In genomic region chr10:37737336-37737735, GRCh38 we compare ENCODE assay signal across 29 cellular contexts.
DNase-seq lines count a peak whose midpoint lies in the region; ATAC-seq and TF ChIP-seq lines count a peak whose summit lies in the region.
"Had no signal": no experiment of that assay in that cellular context is flagged by ENCODE, and none has a peak within 500 bp of the region (broad histone marks: within the 10 kb centered on the region; RNA-seq: fewer than 3 reads in every experiment).

No MANE protein-coding gene starts in this region.

- H3K4ac ChIP-seq in neuronal stem cell (ENCODE audit: low read length), result no peak overlapping the region

- H2BK5ac ChIP-seq in neuronal stem cell (ENCODE audit: low read length), result no peak overlapping the region

- no peak overlapping the region for H2BK15ac ChIP-seq in neuronal stem cell (ENCODE audit: low read length)

- no peak overlapping the region for H2AFZ ChIP-seq in neuronal stem cell (ENCODE audit: low read length)

- no peak overlapping the region for H2AK5ac ChIP-seq in neuronal stem cell (ENCODE audit: low read depth, low read length)

- H3K4me3 ChIP-seq in WERI-Rb-1 (ENCODE audit: low read depth, low read length) (no peak overlapping the region), neuronal stem cell (ENCODE audit: low read length in 2 of 2) (no peak overlapping the region)
- H3K4me3 ChIP-seq: A549; BLaER1; BLaER1 treated with 17β-estradiol and CSF1 and Interleukin-3, amounts not matched to agents 10 nM and 100 nM had no signal

- DNase-seq in WERI-Rb-1 (no peak), neuronal stem cell (ENCODE audit: low spot score) (no peak)
- DNase-seq in NK-92 treated with Interleukin-12 subunit alpha and Interleukin-12 subunit beta, amount 100 ng/mL, for 24 hours (lab: John Stamatoyannopoulos, UW), result no peak
- DNase-seq: 8988T; ACHN; AML-193; BE2C; C1 segment of cervical spinal cord; Caco-2; Calu3; CD4-positive, alpha-beta memory T cell; CD4-positive, alpha-beta T cell; CD4-positive, CD25-positive, alpha-beta regulatory T cell; CD8-positive, alpha-beta memory T cell; CD8-positive, alpha-beta T cell; COR-L47; DMS 273 treated with DMSO at 0.1 percent for 48 hours; DMS153; DMS53; DMS79; DMS79 treated with DMSO at 0.1 percent for 48 hours; DND-41; EL had no signal

- no peak for ATAC-seq in HG02884 (IDR thresholded peaks at IDR 0.05; ENCODE audit: unreplicated experiment)
- ATAC-seq: A549; CD8-positive, alpha-beta T cell had no signal

- H3K4me1 ChIP-seq in neuronal stem cell (ENCODE audit: control insufficient read depth in 2 of 2, insufficient read depth in 1 of 2, low read depth in 1 of 2, low read length in 2 of 2), result no peaks in the 10 kb centered on the region
- H3K4me1 ChIP-seq: BE2C; BLaER1; BLaER1 treated with 17β-estradiol and CSF1 and Interleukin-3, amounts not matched to agents 10 nM and 100 nM had no signal

- no peak overlapping the region for H2BK120ac ChIP-seq in neuronal stem cell (ENCODE audit: low read depth, low read length)

- H3K9me3 ChIP-seq in WERI-Rb-1 (ENCODE audit: severe bottlenecking) (no peaks in the 10 kb centered on the region), neuronal stem cell (replicated peaks in 1 of 2; ENCODE audit: control insufficient read depth in 2 of 2, insufficient read depth in 1 of 2, low read depth in 1 of 2, low read length in 2 of 2) (peaks cover 0 to 34% of the 10 kb centered on the region in 2 donors)
- H3K9me3 ChIP-seq: BE2C had no signal

- no peaks in the 10 kb centered on the region for H3K36me3 ChIP-seq in WERI-Rb-1
- no peaks in the 10 kb centered on the region for H3K36me3 ChIP-seq in neuronal stem cell (replicated peaks in 1 of 2; ENCODE audit: control insufficient read depth in 2 of 2, insufficient read depth in 2 of 2, low read length in 2 of 2)
- H3K36me3 ChIP-seq: BE2C; BLaER1; BLaER1 treated with 17β-estradiol and CSF1 and Interleukin-3, amounts not matched to agents 10 nM and 100 nM had no signal

- WGBS in neuronal stem cell (ENCODE audit: extremely low coverage in 2 of 2, insufficient read length in 2 of 2, insufficient replicate concordance in 1 of 2), 2 donors, result no CpG with 5 or more reads among the region's 15 CpGs

- peak overlapping the region; percentile 21 for H3K9ac ChIP-seq in neuronal stem cell (ENCODE audit: low read depth, low read length, poor library complexity)
- H3K9ac ChIP-seq: BLaER1; BLaER1 treated with 17β-estradiol and CSF1 and Interleukin-3, amounts not matched to agents 10 nM and 100 nM had no signal

- H3K14ac ChIP-seq in neuronal stem cell (ENCODE audit: low read length), result no peak overlapping the region

- no peak overlapping the region for H2BK12ac ChIP-seq in neuronal stem cell (ENCODE audit: low read length)

- no peak for TF ChIP-seq CTCF in WERI-Rb-1 (IDR thresholded peaks at IDR 0.05; ENCODE audit: low read depth, low read length)

- H3K27me3 ChIP-seq in WERI-Rb-1 (ENCODE audit: insufficient read depth, low read depth, severe bottlenecking) (no peaks in the 10 kb centered on the region), neuronal stem cell (ENCODE audit: control insufficient read depth in 3 of 3, insufficient read depth in 3 of 3, low read depth in 1 of 3, low read length in 3 of 3) (no peaks in the 10 kb centered on the region)
- H3K27me3 ChIP-seq: BE2C; BLaER1; BLaER1 treated with 17β-estradiol and CSF1 and Interleukin-3, amounts not matched to agents 10 nM and 100 nM had no signal

- H3K27ac ChIP-seq in WERI-Rb-1 (peak overlapping the region; percentile 78), neuronal stem cell (replicated peaks; ENCODE audit: low read length) (no peak overlapping the region)
- H3K27ac ChIP-seq: 22Rv1; A549; BLaER1; BLaER1 treated with 17β-estradiol and CSF1 and Interleukin-3, amounts not matched to agents 10 nM and 100 nM; C4-2B had no signal

- H4K91ac ChIP-seq in neuronal stem cell (ENCODE audit: low read depth, low read length, poor library complexity), result no peak overlapping the region

- H3K18ac ChIP-seq in neuronal stem cell (ENCODE audit: low read length), result no peak overlapping the region

- no peaks in the 10 kb centered on the region for H3K79me1 ChIP-seq in neuronal stem cell (ENCODE audit: low read depth, low read length)

- no peak overlapping the region for H3K4me2 ChIP-seq in neuronal stem cell (ENCODE audit: insufficient read depth, low read length, poor library complexity, severe bottlenecking)
- H3K4me2 ChIP-seq: A549; BLaER1; BLaER1 treated with 17β-estradiol and CSF1 and Interleukin-3, amounts not matched to agents 10 nM and 100 nM had no signal

- H3K23ac ChIP-seq in neuronal stem cell (ENCODE audit: low read depth, low read length, poor library complexity), result no peak overlapping the region

- H4K8ac ChIP-seq in neuronal stem cell (ENCODE audit: low read depth, low read length), result no peak overlapping the region
